Comparison of ENCODE assay signal across 8 cellular contexts in the genomic region with DNA sequence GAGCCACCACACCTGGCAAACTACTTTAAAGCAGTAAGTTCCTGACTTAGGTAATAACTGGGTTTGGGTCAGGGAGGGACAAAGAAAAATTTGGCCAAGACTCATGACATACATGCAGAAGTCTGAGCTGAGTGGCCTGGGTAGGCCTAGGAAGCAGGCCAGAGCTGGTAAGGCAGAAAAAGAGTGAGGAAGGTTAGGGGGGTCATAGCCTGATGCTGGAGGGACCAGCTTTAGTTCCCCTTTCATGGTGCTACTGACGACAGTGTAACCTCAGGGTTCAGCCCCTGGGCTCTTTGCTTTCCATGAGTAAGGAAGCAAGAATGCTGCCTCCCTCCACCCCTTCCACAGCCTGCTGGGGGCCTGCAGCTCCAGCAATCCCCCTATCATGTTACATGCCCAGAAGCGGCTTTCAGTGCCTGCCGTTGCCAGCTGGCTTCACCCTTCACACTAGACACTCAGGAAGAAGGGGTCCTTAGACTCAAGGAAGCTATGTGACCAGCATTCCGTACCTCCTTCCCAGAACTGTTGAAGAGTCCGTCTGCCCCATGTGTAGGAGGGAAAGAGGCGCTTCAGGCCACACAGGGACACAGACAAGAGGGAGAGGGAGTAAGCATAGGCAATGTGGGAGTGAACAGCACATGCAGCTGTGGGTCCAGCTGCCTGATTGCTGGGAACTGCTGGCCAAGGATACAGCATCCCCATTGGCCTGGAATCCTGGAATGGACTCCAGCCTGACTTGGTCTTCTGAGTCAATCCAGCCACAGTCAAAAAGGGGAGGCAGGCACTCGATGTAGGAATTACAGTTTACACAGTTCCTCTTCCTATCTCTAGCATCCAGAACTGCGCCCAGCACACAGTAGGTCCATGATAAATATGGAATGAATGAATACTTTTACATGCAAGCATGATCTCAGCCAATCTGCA. TPM values are rescaled to one million over a fixed set of nuclear protein-coding genes. Genes with fewer than 3 reads are reported as not detected.
DNase-seq lines count a peak whose midpoint lies in the region; ATAC-seq, FAIRE-seq and TF ChIP-seq lines count a peak whose summit lies in the region.

No MANE protein-coding gene starts in this region.

- peak; percentile 91 for FAIRE-seq in RCC 7860 (lab: Jason Lieb, UNC)

- TF ChIP-seq CTCF in epithelial cell of proximal tubule (conservative IDR thresholded peaks at IDR 0.05; ENCODE audit: low read depth, low read length), result no peak
- no peak for TF ChIP-seq CTCF in neural progenitor cell (IDR thresholded peaks at IDR 0.05)

- H3K4me3 ChIP-seq in epithelial cell of proximal tubule (ENCODE audit: low read depth, low read length) (no peak overlapping the region), neural progenitor cell (no peak overlapping the region)

- H3K4me1 ChIP-seq in neural progenitor cell, result peaks cover 12% of the 10 kb centered on the region

- no peaks in the 10 kb centered on the region for H4K20me1 ChIP-seq in neural progenitor cell (ENCODE audit: low read depth)

- H3K27ac Mint-ChIP-seq in neural progenitor cell, result peak overlapping the region; percentile 92

- H3F3A ChIP-seq in neural progenitor cell (ENCODE audit: low read depth), result peaks cover 30% of the 10 kb centered on the region

- DNase-seq in HCEC 1CT (peak; percentile 99), RCC 7860 (ENCODE audit: low spot score) (peak; percentile 97), epithelial cell of proximal tubule (ENCODE audit: low read depth) (peak; percentile 72), neural progenitor cell (ENCODE audit: low spot score) (peak; percentile 81), T-helper 2 cell (no peak), RKO (ENCODE audit: low spot score) (no peak)
- DNase-seq in activated T-cell treated with anti-CD3 and anti-CD28 coated beads, Interleukin-2, amount 50 U/mL, for 48 hours, result no peak

- H3K4me3 Mint-ChIP-seq in neural progenitor cell, result peak overlapping the region; percentile 27

- peaks cover 22% of the 10 kb centered on the region for H3K27me3 ChIP-seq in neural progenitor cell

- H3K9ac ChIP-seq in neural progenitor cell, result no peak overlapping the region

- H3K9me3 ChIP-seq in neural progenitor cell (ENCODE audit: low read depth), result no peaks in the 10 kb centered on the region

- no peak for ATAC-seq in GM21423 (IDR thresholded peaks at IDR 0.05; ENCODE audit: unreplicated experiment)

- H2AFZ ChIP-seq in neural progenitor cell (replicated peaks), result peak overlapping the region; percentile 94

- peaks cover 12% of the 10 kb centered on the region for H3K27me3 Mint-ChIP-seq in neural progenitor cell (ENCODE audit: insufficient read depth, low read depth)

- no peaks in the 10 kb centered on the region for H3K9me3 Mint-ChIP-seq in neural progenitor cell

- H3K27ac ChIP-seq in neural progenitor cell, result peak overlapping the region; percentile 23

- H3K79me2 ChIP-seq in neural progenitor cell (ENCODE audit: low read depth), result no peaks in the 10 kb centered on the region

- no peaks in the 10 kb centered on the region for H3K36me3 Mint-ChIP-seq in neural progenitor cell

- peak overlapping the region; percentile 50 for H3K4me2 ChIP-seq in neural progenitor cell

- H3K36me3 ChIP-seq in neural progenitor cell, result no peaks in the 10 kb centered on the region

- H3K4me1 Mint-ChIP-seq in neural progenitor cell, result peaks cover 52% of the 10 kb centered on the region

RNA-seq across cellular contexts. Expression of a gene that starts 4.1 kb away (rescaled TPM):
- 406 and 970 TPM in 2 replicates for total RNA-seq in epithelial cell of proximal tubule
- 7.6 and 10.7 TPM in 2 replicates for total RNA-seq in neural progenitor cell (ENCODE audit: low replicate concordance)

RNA-seq across cellular contexts. Expression of a gene that starts 32.4 kb away (rescaled TPM):
- total RNA-seq in epithelial cell of proximal tubule, result 15.2 and 17.0 TPM in 2 replicates
- total RNA-seq in neural progenitor cell (ENCODE audit: low replicate concordance), result 35.0 and 36.6 TPM in 2 replicates

Comparison
In these comparisons a context has a peak if more than half of its experiments do, and no peak if none do; other contexts are left out.
1. DNase-seq: peak in HCEC 1CT (single experiment), RCC 7860 (single experiment), epithelial cell of proximal tubule (single experiment) and neural progenitor cell (single experiment); none in activated T-cell treated with anti-CD3 and anti-CD28 coated beads, Interleukin-2, amount 50 U/mL, for 48 hours (0 of 2), T-helper 2 cell (0 of 5) and RKO (single experiment).
2. RNA of a gene that starts 4.1 kb away (total RNA-seq): 406 to 970 TPM in epithelial cell of proximal tubule; 7.6 to 10.7 TPM in neural progenitor cell; every median in the first group is over 10 times any median in the second.